ENCODE assay signal across 2 cellular contexts in genomic region chr4:99011910-99012309, GRCh38.
TF ChIP-seq lines count a peak whose summit lies in the region.

No MANE protein-coding gene starts in this region.

TF ChIP-seq in K562, 482 proteins besides CTCF, POLR2A, EP300 and RAD21:
- 0 out of 2 replicates have a peak, but pooled peaks have one; percentile 21 for TF ChIP-seq BCOR (IDR thresholded peaks at IDR 0.05)
- TF ChIP-seq TFAM (CRISPR knock-in tag; conservative IDR thresholded peaks at IDR 0.05), result no peak
- peak; percentile 37 for TF ChIP-seq RBM25 (IDR thresholded peaks at IDR 0.05; ENCODE audit: low read depth, low read length, severe bottlenecking)
- peak; percentile 81 for TF ChIP-seq ZNF121 (CRISPR knock-in tag; conservative IDR thresholded peaks at IDR 0.05)
- no peak for TF ChIP-seq TCF7 (IDR thresholded peaks at IDR 0.05; ENCODE audit: borderline replicate concordance)
- no peak for TF ChIP-seq MEIS2 (IDR thresholded peaks at IDR 0.05; ENCODE audit: partially characterized antibody)
- TF ChIP-seq KDM4B (IDR thresholded peaks at IDR 0.05; ENCODE audit: borderline replicate concordance in 2 of 2, low read depth in 1 of 2), result no peak
- no peak for TF ChIP-seq ZNF57 (CRISPR knock-in tag; IDR thresholded peaks at IDR 0.05)
- no peak for TF ChIP-seq FOS (IDR thresholded peaks at IDR 0.05; ENCODE audit: extremely low read depth, insufficient read length)
- no peak for TF ChIP-seq ZNF239 (CRISPR knock-in tag; IDR thresholded peaks at IDR 0.05)

TF ChIP-seq in SK-N-SH treated with all-trans-retinoic acid at 6 μM for 48 hours, 23 proteins besides CTCF, POLR2A, EP300 and RAD21:
- TF ChIP-seq SNAI2 (CRISPR knock-in tag; IDR thresholded peaks at IDR 0.05), result no peak
- TF ChIP-seq ZFP30 (CRISPR knock-in tag; IDR thresholded peaks at IDR 0.05), result no peak
- TF ChIP-seq RARB (CRISPR knock-in tag; IDR thresholded peaks at IDR 0.05), result no peak
- no peak for TF ChIP-seq TOX (CRISPR knock-in tag; IDR thresholded peaks at IDR 0.05; ENCODE audit: borderline replicate concordance)
- TF ChIP-seq ZC3H10 (CRISPR knock-in tag; IDR thresholded peaks at IDR 0.05), result no peak
- TF ChIP-seq ZNF565 (CRISPR knock-in tag; conservative IDR thresholded peaks at IDR 0.05; ENCODE audit: low read depth), result no peak
- no peak for TF ChIP-seq ARNTL (CRISPR knock-in tag; IDR thresholded peaks at IDR 0.05; ENCODE audit: borderline replicate concordance, low read depth)
- TF ChIP-seq ISL1 (CRISPR knock-in tag; IDR thresholded peaks at IDR 0.05), result no peak
- TF ChIP-seq OSR1 (CRISPR knock-in tag; IDR thresholded peaks at IDR 0.05), result no peak
- no peak for TF ChIP-seq PATZ1 (CRISPR knock-in tag; IDR thresholded peaks at IDR 0.05; ENCODE audit: borderline replicate concordance)
- no peak for TF ChIP-seq ZFP3 (CRISPR knock-in tag; IDR thresholded peaks at IDR 0.05)
- TF ChIP-seq CREB5 (CRISPR knock-in tag; IDR thresholded peaks at IDR 0.05; ENCODE audit: low read depth), result no peak
- no peak for TF ChIP-seq ZNF70 (CRISPR knock-in tag; IDR thresholded peaks at IDR 0.05)
- no peak for TF ChIP-seq ESRRG (CRISPR knock-in tag; IDR thresholded peaks at IDR 0.05)
- TF ChIP-seq BACH2 (CRISPR knock-in tag; IDR thresholded peaks at IDR 0.05; ENCODE audit: borderline replicate concordance), result no peak
- no peak for TF ChIP-seq TCF4 (CRISPR knock-in tag; IDR thresholded peaks at IDR 0.05; ENCODE audit: borderline replicate concordance)
- no peak for TF ChIP-seq ZNF8 (CRISPR knock-in tag; IDR thresholded peaks at IDR 0.05)
- TF ChIP-seq GLIS3 (CRISPR knock-in tag; IDR thresholded peaks at IDR 0.05), result no peak
- no peak for TF ChIP-seq CSRNP3 (CRISPR knock-in tag; IDR thresholded peaks at IDR 0.05)
TF ChIP-seq in SK-N-SH treated with all-trans-retinoic acid at 6 μM for 48 hours: peak in this region for 0.
